ENCODE assay signal across 29 cellular contexts in the genomic region with DNA sequence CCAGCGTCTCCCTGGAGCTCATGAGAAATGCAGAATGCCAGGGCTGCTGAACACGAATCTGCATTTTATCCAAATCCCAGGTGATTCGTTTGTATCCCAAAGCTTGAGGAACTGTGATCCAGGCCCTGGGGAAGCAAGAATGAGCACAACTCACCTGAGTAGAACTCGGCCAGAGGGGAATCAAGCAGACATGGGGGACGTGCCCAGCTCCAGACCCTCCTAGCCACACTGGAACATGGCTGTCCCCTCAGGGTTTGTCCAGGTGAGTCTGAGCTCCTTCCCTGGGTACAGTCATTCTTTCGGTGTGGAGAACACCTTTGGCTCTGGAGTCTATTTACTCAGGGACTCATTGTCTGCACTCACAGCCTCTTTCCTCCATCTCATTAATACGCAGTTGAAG. TPM values are rescaled to one million over a fixed set of nuclear protein-coding genes. Genes with fewer than 3 reads are reported as not detected.
"Had no signal": no experiment of that assay in that cellular context is flagged by ENCODE, and none has a peak within 500 bp of the region (broad histone marks: within the 10 kb centered on the region; RNA-seq: fewer than 3 reads in every experiment).

No MANE protein-coding gene starts in this region.

- ATAC-seq: effector memory CD8-positive, alpha-beta T cell; esophagus mucosa; gastrocnemius medialis; heart right ventricle; left cardiac atrium; left lung; left ventricle myocardium superior; lower lobe of right lung had no signal

- H3K27ac ChIP-seq: epithelial cell of prostate, esophagus squamous epithelium, gastrocnemius medialis, heart right ventricle, left lung, lower lobe of right lung had no signal

- H3K9me3 ChIP-seq: esophagus squamous epithelium, gastrocnemius medialis, heart right ventricle, left lung, lower lobe of right lung had no signal

- DNase-seq: cortex of kidney; effector CD8-positive, alpha-beta T cell; effector memory CD8-positive, alpha-beta T cell; endodermal cell; erythroblast; esophagus squamous epithelium; foreskin fibroblast; foreskin melanocyte; gastrocnemius medialis; glutamatergic neuron; head of caudate nucleus; heart right ventricle; hippocampal formation; left cardiac atrium; left ventricle myocardium superior; lower lobe of right lung; mammary epithelial cell; mesendoderm; midbrain had no signal

- H3K4me3 ChIP-seq: esophagus squamous epithelium, gastrocnemius medialis, heart right ventricle, left lung, lower lobe of right lung had no signal

- H3K36me3 ChIP-seq: esophagus squamous epithelium, gastrocnemius medialis, heart right ventricle, left lung, lower lobe of right lung had no signal

RNA-seq across cellular contexts. Expression of a gene that starts 13.3 kb away (rescaled TPM):
- total RNA-seq: dermis microvascular lymphatic vessel endothelial cell, esophagus mucosa, esophagus squamous epithelium, gastrocnemius medialis, glomerular endothelial cell, heart right ventricle, kidney epithelial cell, left cardiac atrium, left lung, left ventricle myocardium superior, lower leg skin, lower lobe of right lung, mammary epithelial cell, mononuclear cell, mucosa of gallbladder had no signal
- polyA plus RNA-seq: heart right ventricle, keratinocyte, mammary epithelial cell had no signal
